Comparison of ENCODE assay signal across 8 cellular contexts in genomic region chr1:228459091-228459993, GRCh38. TPM values are rescaled to one million over a fixed set of nuclear protein-coding genes. Genes with fewer than 3 reads are reported as not detected.
A peak's percentile ranks its signal among the peaks of the same experiment; 100 is the strongest.
DNase-seq lines count a peak whose midpoint lies in the region; ATAC-seq and TF ChIP-seq lines count a peak whose summit lies in the region.

No MANE protein-coding gene starts in this region.

- H3K27ac Mint-ChIP-seq in IgD-negative memory B cell, result peak overlapping the region; percentile 97 to 100 (median 99)

- H3K4me1 ChIP-seq in adrenal gland (replicated peaks in 1 of 2) (peaks cover 23 to 42% of the 10 kb centered on the region in 2 donors), rectal smooth muscle tissue (ENCODE audit: control insufficient read depth, insufficient read depth, low read length) (no peaks in the 10 kb centered on the region)

- no peak overlapping the region for H3K9ac ChIP-seq in rectal smooth muscle tissue (ENCODE audit: low read length)

- peak overlapping the region; percentile 91 to 96 (median 94) for H3K4me3 Mint-ChIP-seq in IgD-negative memory B cell

- peaks cover 5% of the 10 kb centered on the region for H3K27me3 Mint-ChIP-seq in IgD-negative memory B cell

- H3K4me3 ChIP-seq in adrenal gland (peak overlapping the region in 1 of 4 donors; percentile 67), rectal smooth muscle tissue (ENCODE audit: low read length) (peak overlapping the region; percentile 77)

- peak; percentile 51 to 70 (median 66) for TF ChIP-seq CTCF in adrenal gland (IDR thresholded peaks at IDR 0.05)

- WGBS in adrenal gland, 4 donors, result 6 to 21% (median 11%) methylated on average over 23 to 41 of the region's 41 CpGs

- H3K27me3 ChIP-seq in adrenal gland, result no peaks in the 10 kb centered on the region
- H3K27me3 ChIP-seq in rectal smooth muscle tissue (ENCODE audit: control insufficient read depth, insufficient read depth, low read length), result peaks cover 3% of the 10 kb centered on the region

- peaks cover 23 to 31% (median 27%) of the 10 kb centered on the region in 3 donors for H3K4me1 Mint-ChIP-seq in IgD-negative memory B cell

- DNase-seq in activated CD4-positive, CD25-positive, alpha-beta regulatory T cell treated with anti-CD3 and anti-CD28 coated beads, Interleukin-2, amount 50 U/mL, for 72 hours, result peak; percentile 64
- DNase-seq in adrenal gland (peak; percentile 48 to 77 (median 58)), left ventricle myocardium superior (peak; percentile 72), NCI-H526 treated with DMSO at 0.1 percent for 48 hours (lab: John Stamatoyannopoulos, UW) (no peak)

- intact Hi-C loops in adrenal gland (cut with DNase I), result no loop called here
- intact Hi-C loops in left ventricle myocardium superior (cut with micrococcal nuclease), result no loop called here

- H3K27ac ChIP-seq in adrenal gland (peak overlapping the region in 3 of 5 donors; percentile 86 to 97 (median 96)), rectal smooth muscle tissue (ENCODE audit: low read depth, low read length) (no peak overlapping the region)

- H3K9me3 Mint-ChIP-seq in IgD-negative memory B cell, result no peaks in the 10 kb centered on the region

- TF ChIP-seq POLR2A in Raji (IDR thresholded peaks at IDR 0.05; ENCODE audit: insufficient read depth, low read depth, low read length) (0 out of 2 replicates have a peak, but pooled peaks have one; percentile 22), adrenal gland (IDR thresholded peaks at IDR 0.05) (no peak)

- no peaks in the 10 kb centered on the region for H3K9me3 ChIP-seq in adrenal gland (replicated peaks in 1 of 3)

- ATAC-seq in activated CD4-positive, CD25-positive, alpha-beta regulatory T cell treated with anti-CD3 and anti-CD28 coated beads, Interleukin-2, amount 50 U/mL, for 24 hours, result no peak
- peak; percentile 31 for ATAC-seq in left ventricle myocardium superior

- H3K36me3 ChIP-seq in adrenal gland (replicated peaks in 1 of 2) (no peaks in the 10 kb centered on the region), rectal smooth muscle tissue (ENCODE audit: control insufficient read depth, insufficient read depth, low read length) (no peaks in the 10 kb centered on the region)

- no peaks in the 10 kb centered on the region for H3K36me3 Mint-ChIP-seq in IgD-negative memory B cell

RNA-seq across cellular contexts. Expression of gene RNF187, which starts 27.8 kb away (rescaled TPM):
- polyA plus RNA-seq in IgD-negative memory B cell, result 13.0 TPM
- total RNA-seq in adrenal gland, result 100 to 1,000 TPM in 6 of 8 donors, 10 to 100 TPM in 2; 60.2 to 306 (median 236) TPM
- 100 to 1,000 TPM in 1 of 3 donors, 10 to 100 TPM in 2; 35.3 to 110 (median 40.6) TPM for polyA plus RNA-seq in adrenal gland
- 101 TPM for total RNA-seq in left ventricle myocardium superior

RNA-seq across cellular contexts. Expression of gene TRIM17, which starts 42.7 kb away (rescaled TPM):
- polyA plus RNA-seq in IgD-negative memory B cell (not detected), adrenal gland (1 to 10 TPM in 1 of 3 donors, under 1 TPM in 1, not detected in 1; 0.74 to 1.8 TPM)
- total RNA-seq in adrenal gland (1 to 10 TPM in 3 of 8 donors, under 1 TPM in 3, not detected in 2; 0.42 to 7.4 (median 1.2) TPM), left ventricle myocardium superior (0.50 TPM)

RNA-seq across cellular contexts. Expression of gene TRIM11, which starts 52.7 kb away (rescaled TPM):
- polyA plus RNA-seq in IgD-negative memory B cell (20.5 TPM), adrenal gland (10 to 100 TPM in 2 of 3 donors, 1 to 10 TPM in 1; 3.5 to 17.2 (median 12.8) TPM)
- total RNA-seq in adrenal gland (10 to 100 TPM; 12.1 to 26.7 (median 19.1) TPM), left ventricle myocardium superior (7.6 TPM)
